In the genomic region with DNA sequence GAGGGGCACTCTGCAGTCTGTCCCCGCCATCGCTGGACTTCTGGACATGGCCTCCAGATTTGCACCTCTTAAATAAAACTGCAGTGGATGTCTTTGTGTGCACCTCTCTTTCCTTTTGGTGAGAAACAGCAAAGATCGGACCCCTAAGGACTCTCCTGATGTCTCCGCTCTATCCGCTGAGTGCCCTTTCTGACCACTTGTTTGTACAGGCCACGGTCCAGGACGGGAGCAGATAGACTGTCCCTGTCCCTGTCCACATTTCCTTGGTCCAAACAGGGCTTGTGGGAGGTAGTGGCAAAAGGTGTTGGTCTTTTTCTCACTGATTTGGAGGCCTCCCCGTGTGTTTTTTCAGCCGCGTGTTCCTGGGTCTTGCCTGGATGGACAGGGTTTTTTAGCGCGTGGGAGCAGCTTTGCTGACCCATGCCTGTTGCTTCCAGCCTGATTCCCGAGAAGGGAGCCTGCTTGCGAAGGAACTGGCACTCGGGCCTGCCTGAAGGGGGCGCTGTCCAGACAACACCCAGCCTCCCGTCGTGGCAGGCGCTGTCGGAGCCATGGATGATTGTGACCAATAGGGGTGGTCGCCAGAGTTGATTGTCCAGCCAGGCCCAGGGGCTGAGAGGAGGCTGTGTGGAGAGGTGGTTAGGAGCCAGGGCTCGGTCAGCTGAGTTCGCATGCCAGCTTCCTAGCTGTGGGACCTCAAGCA, we compare ENCODE assay signal across 10 cellular contexts. TPM values are rescaled to one million over a fixed set of nuclear protein-coding genes. Genes with fewer than 3 reads are reported as not detected.
A peak's percentile ranks its signal among the peaks of the same experiment; 100 is the strongest.
DNase-seq lines count a peak whose midpoint lies in the region; ATAC-seq, FAIRE-seq and TF ChIP-seq lines count a peak whose summit lies in the region.
"Had no signal": no experiment of that assay in that cellular context is flagged by ENCODE, and none has a peak within 500 bp of the region (broad histone marks: within the 10 kb centered on the region; RNA-seq: fewer than 3 reads in every experiment).

No MANE protein-coding gene starts in this region.

- WGBS in gastroesophageal sphincter (ENCODE audit: low coverage in 1 of 2), 2 donors = 81 to 97% methylated on average over 5 to 6 of the region's 23 CpGs

- H3K36me3 ChIP-seq in RWPE2 (ENCODE audit: low read depth) = peaks cover 59% of the 10 kb centered on the region
- H3K36me3 ChIP-seq in gastroesophageal sphincter = peaks cover 0 to 87% of the 10 kb centered on the region in 2 donors

- FAIRE-seq in urothelium cell line (lab: Jason Lieb, UNC) = no peak

- ATAC-seq in RWPE2 (ENCODE audit: low read depth) = no peak
- ATAC-seq in gastroesophageal sphincter = no peak
- ATAC-seq in GM18511 (IDR thresholded peaks at IDR 0.05; ENCODE audit: unreplicated experiment) = no peak
- ATAC-seq: Panc1 had no signal

- H3K4me1 ChIP-seq in RWPE2 (ENCODE audit: insufficient read depth, poor library complexity, severe bottlenecking) (peaks cover 8% of the 10 kb centered on the region), gastroesophageal sphincter (peaks cover 5 to 33% (median 19%) of the 10 kb centered on the region in 3 donors)

- H3K27me3 ChIP-seq in RWPE2 (ENCODE audit: insufficient read depth, poor library complexity, severe bottlenecking) = no peaks in the 10 kb centered on the region
- no peaks in the 10 kb centered on the region for H3K27me3 ChIP-seq in gastroesophageal sphincter

- TF ChIP-seq EP300 in gastroesophageal sphincter (IDR thresholded peaks at IDR 0.05) = no peak

- H3K9me3 ChIP-seq in RWPE2 (ENCODE audit: severe bottlenecking) (no peaks in the 10 kb centered on the region), gastroesophageal sphincter (no peaks in the 10 kb centered on the region)

- peak; percentile 17 to 27 for DNase-seq in stimulated activated CD4-positive, alpha-beta T cell treated with anti-CD3 and anti-CD28 coated beads, Interleukin-4, amount 100 ng/mL, for 48 hours (ENCODE audit: low read depth in 2 of 2)
- DNase-seq in stimulated activated CD4-positive, alpha-beta T cell treated with anti-CD3 and anti-CD28 coated beads, Interleukin-12 subunit alpha, Interleukin-12 subunit beta, amount 100 ng/mL, for 4 hours = no peak
- DNase-seq in RWPE2 (ENCODE audit: low spot score) (peak; percentile 67), urothelium cell line (ENCODE audit: low spot score) (peak; percentile 36), NCI-H510A (lab: John Stamatoyannopoulos, UW) (no peak)
- DNase-seq in effector CD4-positive, alpha-beta T cell = no peak
- DNase-seq: activated gamma-delta T cell had no signal

- H3K27ac ChIP-seq in RWPE2 (ENCODE audit: poor library complexity, severe bottlenecking) (no peak overlapping the region), gastroesophageal sphincter (peak overlapping the region in 3 of 4 donors; percentile 14 to 83 (median 72))

- TF ChIP-seq POLR2A in gastroesophageal sphincter (IDR thresholded peaks at IDR 0.05) = no peak

- H3K4me3 ChIP-seq in RWPE2 (ENCODE audit: severe bottlenecking) = no peak overlapping the region
- no peak overlapping the region for H3K4me3 ChIP-seq in gastroesophageal sphincter

- TF ChIP-seq CTCF in RWPE2 (IDR thresholded peaks at IDR 0.05; ENCODE audit: poor library complexity, severe bottlenecking) (no peak), gastroesophageal sphincter (IDR thresholded peaks at IDR 0.05) (peak in 2 of 4 experiments; percentile 19 to 33)

RNA-seq across cellular contexts. Expression of a gene that starts 13.2 kb away (rescaled TPM):
- total RNA-seq in gastroesophageal sphincter = 100 to 1,000 TPM in 2 of 4 donors, 10 to 100 TPM in 2; 76.2 to 167 (median 95.8) TPM

RNA-seq across cellular contexts. Expression of a gene that starts 26.6 kb away (rescaled TPM):
- total RNA-seq in gastroesophageal sphincter = 10 to 100 TPM; 56.7 to 95.9 (median 78.9) TPM

RNA-seq across cellular contexts. Expression of a gene that starts 28.1 kb away (rescaled TPM):
- 1 to 10 TPM in 3 of 4 donors, not detected in 1; 1.9 to 4.6 (median 2.4) TPM for total RNA-seq in gastroesophageal sphincter

RNA-seq across cellular contexts. Expression of a gene that starts 37.1 kb away (rescaled TPM):
- 10 to 100 TPM in 2 of 4 donors, 1 to 10 TPM in 2; 6.7 to 33.9 (median 20.3) TPM for total RNA-seq in gastroesophageal sphincter

RNA-seq across cellular contexts. Expression of a gene that starts 51.7 kb away (rescaled TPM):
- total RNA-seq in gastroesophageal sphincter = 10 to 100 TPM; 21.7 to 69.5 (median 34.7) TPM

Comparison
In these comparisons a context has a peak if more than half of its experiments do, and no peak if none do; other contexts are left out.
1. DNase-seq: peak in stimulated activated CD4-positive, alpha-beta T cell treated with anti-CD3 and anti-CD28 coated beads, Interleukin-4, amount 100 ng/mL, for 48 hours (2 of 2), RWPE2 (single experiment) and urothelium cell line (single experiment); none in stimulated activated CD4-positive, alpha-beta T cell treated with anti-CD3 and anti-CD28 coated beads, Interleukin-12 subunit alpha, Interleukin-12 subunit beta, amount 100 ng/mL, for 4 hours (single experiment), NCI-H510A (single experiment) and effector CD4-positive, alpha-beta T cell (single experiment).